1 cellular context compared by ENCODE assay signal in genomic region chr2:39124000-39124769, GRCh38.
TF ChIP-seq lines count a peak whose summit lies in the region.

No MANE protein-coding gene starts in this region.

TF ChIP-seq in HepG2, 621 proteins besides CTCF, POLR2A, EP300 and RAD21 (continued from another document and continues in another):
- TF ChIP-seq TFE3 (CRISPR knock-in tag; IDR thresholded peaks at IDR 0.05) = no peak
- peak; percentile 24 for TF ChIP-seq BRD4 (CRISPR knock-in tag; IDR thresholded peaks at IDR 0.05)
- no peak for TF ChIP-seq SUZ12 (IDR thresholded peaks at IDR 0.05; ENCODE audit: low read depth, low read length)
- peak; percentile 92 for TF ChIP-seq YY1 (IDR thresholded peaks at IDR 0.05; ENCODE audit: insufficient read depth, insufficient replicate concordance, low read depth, low read length)
- TF ChIP-seq MTF1 (CRISPR knock-in tag; IDR thresholded peaks at IDR 0.05) = no peak
- peak; percentile 69 for TF ChIP-seq NFYC (CRISPR knock-in tag; IDR thresholded peaks at IDR 0.05)
- TF ChIP-seq SMYD3 (CRISPR knock-in tag; IDR thresholded peaks at IDR 0.05) = no peak
- peak; percentile 20; the same call in 1 of the 2 replicates for TF ChIP-seq ZNF205 (CRISPR knock-in tag; IDR thresholded peaks at IDR 0.05)
- TF ChIP-seq YEATS2 (CRISPR knock-in tag; IDR thresholded peaks at IDR 0.05; ENCODE audit: borderline replicate concordance) = peak; percentile 97
- TF ChIP-seq ZNF180 (CRISPR knock-in tag; IDR thresholded peaks at IDR 0.05; ENCODE audit: borderline replicate concordance, low read depth) = 0 out of 2 replicates have a peak, but pooled peaks have one; percentile 27
- peak; percentile 91 for TF ChIP-seq GATAD2A (CRISPR knock-in tag; IDR thresholded peaks at IDR 0.05)
- no peak; the same call in 1 of the 2 replicates for TF ChIP-seq ZNF7 (CRISPR knock-in tag; IDR thresholded peaks at IDR 0.05)
- peak; percentile 97; the same call in 1 of the 2 replicates for TF ChIP-seq SMAD9 (CRISPR knock-in tag; IDR thresholded peaks at IDR 0.05)
- TF ChIP-seq NFIC (IDR thresholded peaks at IDR 0.05; ENCODE audit: low read length) = no peak
- TF ChIP-seq ZNF331 (CRISPR knock-in tag; IDR thresholded peaks at IDR 0.05) = peak; percentile 91
- peak; percentile 68 for TF ChIP-seq ZNF607 (CRISPR knock-in tag; IDR thresholded peaks at IDR 0.05; ENCODE audit: borderline replicate concordance)
- TF ChIP-seq E2F1 (CRISPR knock-in tag; IDR thresholded peaks at IDR 0.05) = peak; percentile 84; the same call in 1 of the 2 replicates
- TF ChIP-seq MTA1 (CRISPR knock-in tag; IDR thresholded peaks at IDR 0.05; ENCODE audit: borderline replicate concordance) = peak; percentile 99
- TF ChIP-seq ZNF672 (CRISPR knock-in tag; IDR thresholded peaks at IDR 0.05) = no peak
- TF ChIP-seq NFE2L1 (CRISPR knock-in tag; IDR thresholded peaks at IDR 0.05; ENCODE audit: borderline replicate concordance) = no peak
- peak; percentile 60 for TF ChIP-seq PHF5A (CRISPR knock-in tag; IDR thresholded peaks at IDR 0.05; ENCODE audit: low read depth, unreplicated experiment)
- peak; percentile 68; the same call in 1 of the 2 replicates for TF ChIP-seq GLI4 (CRISPR knock-in tag; IDR thresholded peaks at IDR 0.05; ENCODE audit: borderline replicate concordance)
- TF ChIP-seq FOXK1 (CRISPR knock-in tag; IDR thresholded peaks at IDR 0.05; ENCODE audit: borderline replicate concordance, low read depth) = peak; percentile 97
- TF ChIP-seq NCOR1 (IDR thresholded peaks at IDR 0.05; ENCODE audit: borderline replicate concordance, low read length) = peak; percentile 73
- TF ChIP-seq ZNF619 (CRISPR knock-in tag; IDR thresholded peaks at IDR 0.05) = peak; percentile 93; the same call in 1 of the 2 replicates
- no peak; the same call in 1 of the 2 replicates for TF ChIP-seq ZNF740 (CRISPR knock-in tag; IDR thresholded peaks at IDR 0.05)
- peak; percentile 94; the same call in 1 of the 2 replicates for TF ChIP-seq KDM4B (CRISPR knock-in tag; IDR thresholded peaks at IDR 0.05)
- peak; percentile 90 for TF ChIP-seq AHR (CRISPR knock-in tag; IDR thresholded peaks at IDR 0.05)
- peak in 1 of 2 experiments; percentile 73; a peak in 1 of 4 replicates for TF ChIP-seq REST (IDR thresholded peaks at IDR 0.05; ENCODE audit: borderline replicate concordance in 1 of 2, low read depth in 1 of 2, low read length in 2 of 2)
- TF ChIP-seq HMGXB4 (CRISPR knock-in tag; IDR thresholded peaks at IDR 0.05; ENCODE audit: borderline replicate concordance in 1 of 2, low read depth in 1 of 2) = peak; percentile 97 to 98
- TF ChIP-seq CREBL2 (CRISPR knock-in tag; IDR thresholded peaks at IDR 0.05; ENCODE audit: borderline replicate concordance) = peak; percentile 93; the same call in 1 of the 2 replicates
- TF ChIP-seq PLRG1 (conservative IDR thresholded peaks at IDR 0.05) = no peak
- peak; percentile 67; the same call in 1 of the 2 replicates for TF ChIP-seq ZNF414 (CRISPR knock-in tag; IDR thresholded peaks at IDR 0.05)
- TF ChIP-seq BCL3 (CRISPR knock-in tag; IDR thresholded peaks at IDR 0.05) = peak; percentile 84
- TF ChIP-seq ZBTB42 (CRISPR knock-in tag; IDR thresholded peaks at IDR 0.05) = no peak; the same call in 1 of the 2 replicates
- TF ChIP-seq RCOR2 (CRISPR knock-in tag; IDR thresholded peaks at IDR 0.05) = peak; percentile 61
- TF ChIP-seq RARA (CRISPR knock-in tag; IDR thresholded peaks at IDR 0.05) = no peak; the same call in 1 of the 2 replicates
- TF ChIP-seq TIGD3 (CRISPR knock-in tag; IDR thresholded peaks at IDR 0.05; ENCODE audit: borderline replicate concordance) = peak; percentile 85; the same call in 1 of the 2 replicates
- no peak for TF ChIP-seq TCF12 (IDR thresholded peaks at IDR 0.05)
- TF ChIP-seq TCF12 (CRISPR knock-in tag; IDR thresholded peaks at IDR 0.05) = peak; percentile 63
- no peak; the same call in 1 of the 2 replicates for TF ChIP-seq KDM1A (CRISPR knock-in tag; IDR thresholded peaks at IDR 0.05)
- TF ChIP-seq CCAR2 (optimal IDR thresholded peaks at IDR 0.05; ENCODE audit: low read depth, low read length) = peak; percentile 68
- peak; percentile 100 for TF ChIP-seq XRCC5 (optimal IDR thresholded peaks at IDR 0.05; ENCODE audit: low read length)
- TF ChIP-seq MTF2 (CRISPR knock-in tag; IDR thresholded peaks at IDR 0.05; ENCODE audit: borderline replicate concordance) = peak; percentile 77; the same call in 1 of the 2 replicates
- TF ChIP-seq DDIT3 (CRISPR knock-in tag; IDR thresholded peaks at IDR 0.05) = 0 out of 2 replicates have a peak, but pooled peaks have one; percentile 45
- TF ChIP-seq HMG20A (CRISPR knock-in tag; IDR thresholded peaks at IDR 0.05; ENCODE audit: borderline replicate concordance) = peak; percentile 57; the same call in 1 of the 2 replicates
- TF ChIP-seq CREB3 (CRISPR knock-in tag; IDR thresholded peaks at IDR 0.05) = peak; percentile 80; the same call in 1 of the 2 replicates
- TF ChIP-seq ZNF597 (CRISPR knock-in tag; IDR thresholded peaks at IDR 0.05) = no peak
- 0 out of 2 replicates have a peak, but pooled peaks have one; percentile 12 for TF ChIP-seq ZNF3 (CRISPR knock-in tag; IDR thresholded peaks at IDR 0.05)
- TF ChIP-seq IRF2 (CRISPR knock-in tag; IDR thresholded peaks at IDR 0.05) = peak; percentile 97
- no peak for TF ChIP-seq ZNF878 (CRISPR knock-in tag; IDR thresholded peaks at IDR 0.05)
